In the genomic region with DNA sequence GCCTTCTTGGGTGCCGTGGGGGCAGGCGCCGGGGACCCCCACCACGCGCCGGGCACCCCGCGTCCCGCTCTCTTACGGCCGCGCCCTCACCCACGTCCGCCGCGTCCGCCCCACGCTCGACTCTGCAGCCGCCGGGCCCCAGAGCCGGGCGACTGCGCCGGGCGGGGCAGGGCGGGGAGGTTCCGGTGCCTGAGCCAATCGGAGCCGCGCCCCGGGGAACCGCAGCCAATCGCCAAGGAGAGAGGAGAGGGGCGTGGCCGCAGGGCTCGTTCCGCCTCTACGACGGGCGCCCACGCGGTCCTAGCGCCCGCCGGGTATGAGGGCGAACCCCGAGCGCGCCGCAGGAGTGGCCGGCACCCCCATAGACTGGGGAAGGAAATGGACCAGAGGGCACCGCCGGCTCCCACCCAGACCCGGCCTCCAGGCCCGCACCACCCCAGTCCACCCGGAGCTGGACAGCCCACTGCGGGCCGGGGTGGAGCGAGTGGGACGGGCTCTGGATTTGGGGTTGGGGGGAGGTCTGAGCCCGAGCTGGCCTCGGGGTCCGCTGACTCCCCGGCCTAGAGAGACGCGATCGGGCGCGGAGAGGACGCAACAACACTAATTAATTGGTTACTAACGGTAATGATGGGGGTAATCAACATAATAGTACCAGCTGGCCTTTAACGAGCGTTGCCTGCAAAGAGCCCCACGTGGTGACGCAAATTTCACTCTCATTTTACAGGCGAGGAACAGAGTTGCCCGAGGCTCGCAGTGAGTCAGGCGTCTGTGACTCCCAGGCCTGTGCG, we compare ENCODE assay signal across 1 cellular context.
TF ChIP-seq lines count a peak whose summit lies in the region.

Gene MFSD12, minus strand, starts transcription at position 126 of the 788 bp plus-strand sequence. CDS start 183 bp downstream, outside the sequence.

TF ChIP-seq in K562, 482 proteins besides CTCF, POLR2A, EP300 and RAD21 (continued from another document and continues in another):
- TF ChIP-seq ZBTB11 (CRISPR knock-in tag; IDR thresholded peaks at IDR 0.05) (peak in 1 of 3 experiments; percentile 64; a peak in 2 of 6 replicates), E2F1 (CRISPR knock-in tag; IDR thresholded peaks at IDR 0.05) (peak; percentile 60; the same call in 1 of the 2 replicates), PRMT5 (CRISPR knock-in tag; IDR thresholded peaks at IDR 0.05) (no peak), ZNF583 (CRISPR knock-in tag; IDR thresholded peaks at IDR 0.05) (peak; percentile 32; the same call in 1 of the 2 replicates), ZNF830 (CRISPR knock-in tag; IDR thresholded peaks at IDR 0.05) (no peak), STAT5B (CRISPR knock-in tag; IDR thresholded peaks at IDR 0.05) (no peak), SMAD2 (IDR thresholded peaks at IDR 0.05; ENCODE audit: low read depth, low read length) (no peak), ZNF644 (tag; IDR thresholded peaks at IDR 0.05; ENCODE audit: low read depth) (no peak), SRSF1 (IDR thresholded peaks at IDR 0.05; ENCODE audit: low read depth, low read length) (no peak), HNRNPL (IDR thresholded peaks at IDR 0.05; ENCODE audit: low read depth, low read length) (peak; percentile 45; the same call in 1 of the 2 replicates), POLR3A (IDR thresholded peaks at IDR 0.05; ENCODE audit: borderline replicate concordance, extremely low read depth, insufficient read depth, insufficient read length) (no peak), RB1 (IDR thresholded peaks at IDR 0.05; ENCODE audit: low read depth) (0 out of 2 replicates have a peak, but pooled peaks have one; percentile 82), KLF1 (tag; IDR thresholded peaks at IDR 0.05) (peak; percentile 60; the same call in 1 of the 2 replicates), MIER1 (IDR thresholded peaks at IDR 0.05; ENCODE audit: low read depth) (no peak), RBM39 (optimal IDR thresholded peaks at IDR 0.05; ENCODE audit: low read depth, low read length) (no peak), USF1 (CRISPR knock-in tag; IDR thresholded peaks at IDR 0.05) (peak; percentile 84), JUN (IDR thresholded peaks at IDR 0.05; ENCODE audit: borderline replicate concordance, low read depth, low read length) (peak; percentile 35; the same call in 1 of the 2 replicates), JUN (CRISPR knock-in tag; IDR thresholded peaks at IDR 0.05; ENCODE audit: borderline replicate concordance) (no peak), NFIX (CRISPR knock-in tag; IDR thresholded peaks at IDR 0.05; ENCODE audit: low read depth) (no peak), TEAD2 (tag; IDR thresholded peaks at IDR 0.05) (no peak), ZBTB9 (CRISPR knock-in tag; IDR thresholded peaks at IDR 0.05) (no peak), ARID1B (IDR thresholded peaks at IDR 0.05) (no peak), FOS (IDR thresholded peaks at IDR 0.05; ENCODE audit: extremely low read depth, insufficient read length) (peak; percentile 90), NCOA4 (IDR thresholded peaks at IDR 0.05; ENCODE audit: partially characterized antibody) (no peak), HOXB6 (CRISPR knock-in tag; IDR thresholded peaks at IDR 0.05; ENCODE audit: borderline replicate concordance) (no peak), EGR1 (conservative IDR thresholded peaks at IDR 0.05) (peak; percentile 59), MXI1 (IDR thresholded peaks at IDR 0.05; ENCODE audit: low read depth, low read length) (peak; percentile 70; the same call in 1 of the 2 replicates), EHMT2 (IDR thresholded peaks at IDR 0.05) (no peak), ZC3H8 (IDR thresholded peaks at IDR 0.05) (no peak), ZNF41 (CRISPR knock-in tag; conservative IDR thresholded peaks at IDR 0.05) (no peak), ZNF766 (CRISPR knock-in tag; conservative IDR thresholded peaks at IDR 0.05) (no peak), ZNF212 (CRISPR knock-in tag; IDR thresholded peaks at IDR 0.05) (no peak), NUFIP1 (IDR thresholded peaks at IDR 0.05; ENCODE audit: partially characterized antibody) (no peak), MEF2D (tag; conservative IDR thresholded peaks at IDR 0.05; ENCODE audit: low read depth) (no peak), C11orf30 (IDR thresholded peaks at IDR 0.05; ENCODE audit: low read depth) (0 out of 2 replicates have a peak, but pooled peaks have one; percentile 9), MEF2A (IDR thresholded peaks at IDR 0.05; ENCODE audit: control insufficient read depth, low read depth, low read length) (no peak), CCAR2 (IDR thresholded peaks at IDR 0.05; ENCODE audit: low read depth, low read length) (no peak), ZNF354B (CRISPR knock-in tag; IDR thresholded peaks at IDR 0.05) (no peak), ZNF408 (CRISPR knock-in tag; IDR thresholded peaks at IDR 0.05; ENCODE audit: low read depth) (no peak), GATAD2A (IDR thresholded peaks at IDR 0.05) (0 out of 2 replicates have a peak, but pooled peaks have one; percentile 33), RBBP5 (IDR thresholded peaks at IDR 0.05; ENCODE audit: borderline replicate concordance, insufficient read depth, low read length, poor library complexity, severe bottlenecking) (peak; percentile 58), CREB1 (IDR thresholded peaks at IDR 0.05) (peak; percentile 53), CREB1 (CRISPR knock-in tag; IDR thresholded peaks at IDR 0.05) (peak; percentile 86), HINFP (tag; conservative IDR thresholded peaks at IDR 0.05; ENCODE audit: low read depth) (no peak), TGIF2 (CRISPR knock-in tag; IDR thresholded peaks at IDR 0.05) (peak; percentile 44; the same call in 1 of the 2 replicates), HMGXB4 (CRISPR knock-in tag; IDR thresholded peaks at IDR 0.05) (no peak)
- TF ChIP-seq, protein P1, sequence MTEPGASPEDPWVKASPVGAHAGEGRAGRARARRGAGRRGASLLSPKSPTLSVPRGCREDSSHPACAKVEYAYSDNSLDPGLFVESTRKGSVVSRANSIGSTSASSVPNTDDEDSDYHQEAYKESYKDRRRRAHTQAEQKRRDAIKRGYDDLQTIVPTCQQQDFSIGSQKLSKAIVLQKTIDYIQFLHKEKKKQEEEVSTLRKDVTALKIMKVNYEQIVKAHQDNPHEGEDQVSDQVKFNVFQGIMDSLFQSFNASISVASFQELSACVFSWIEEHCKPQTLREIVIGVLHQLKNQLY (CRISPR knock-in tag; conservative IDR thresholded peaks at IDR 0.05): no peak
- TF ChIP-seq, protein P2, sequence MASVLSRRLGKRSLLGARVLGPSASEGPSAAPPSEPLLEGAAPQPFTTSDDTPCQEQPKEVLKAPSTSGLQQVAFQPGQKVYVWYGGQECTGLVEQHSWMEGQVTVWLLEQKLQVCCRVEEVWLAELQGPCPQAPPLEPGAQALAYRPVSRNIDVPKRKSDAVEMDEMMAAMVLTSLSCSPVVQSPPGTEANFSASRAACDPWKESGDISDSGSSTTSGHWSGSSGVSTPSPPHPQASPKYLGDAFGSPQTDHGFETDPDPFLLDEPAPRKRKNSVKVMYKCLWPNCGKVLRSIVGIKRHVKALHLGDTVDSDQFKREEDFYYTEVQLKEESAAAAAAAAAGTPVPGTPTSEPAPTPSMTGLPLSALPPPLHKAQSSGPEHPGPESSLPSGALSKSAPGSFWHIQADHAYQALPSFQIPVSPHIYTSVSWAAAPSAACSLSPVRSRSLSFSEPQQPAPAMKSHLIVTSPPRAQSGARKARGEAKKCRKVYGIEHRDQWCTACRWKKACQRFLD (CRISPR knock-in tag; IDR thresholded peaks at IDR 0.05): no peak; the same call in 1 of the 2 replicates
- TF ChIP-seq, protein P3, sequence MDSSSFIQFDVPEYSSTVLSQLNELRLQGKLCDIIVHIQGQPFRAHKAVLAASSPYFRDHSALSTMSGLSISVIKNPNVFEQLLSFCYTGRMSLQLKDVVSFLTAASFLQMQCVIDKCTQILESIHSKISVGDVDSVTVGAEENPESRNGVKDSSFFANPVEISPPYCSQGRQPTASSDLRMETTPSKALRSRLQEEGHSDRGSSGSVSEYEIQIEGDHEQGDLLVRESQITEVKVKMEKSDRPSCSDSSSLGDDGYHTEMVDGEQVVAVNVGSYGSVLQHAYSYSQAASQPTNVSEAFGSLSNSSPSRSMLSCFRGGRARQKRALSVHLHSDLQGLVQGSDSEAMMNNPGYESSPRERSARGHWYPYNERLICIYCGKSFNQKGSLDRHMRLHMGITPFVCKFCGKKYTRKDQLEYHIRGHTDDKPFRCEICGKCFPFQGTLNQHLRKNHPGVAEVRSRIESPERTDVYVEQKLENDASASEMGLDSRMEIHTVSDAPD (CRISPR knock-in tag; IDR thresholded peaks at IDR 0.05): no peak
- TF ChIP-seq, protein P4, sequence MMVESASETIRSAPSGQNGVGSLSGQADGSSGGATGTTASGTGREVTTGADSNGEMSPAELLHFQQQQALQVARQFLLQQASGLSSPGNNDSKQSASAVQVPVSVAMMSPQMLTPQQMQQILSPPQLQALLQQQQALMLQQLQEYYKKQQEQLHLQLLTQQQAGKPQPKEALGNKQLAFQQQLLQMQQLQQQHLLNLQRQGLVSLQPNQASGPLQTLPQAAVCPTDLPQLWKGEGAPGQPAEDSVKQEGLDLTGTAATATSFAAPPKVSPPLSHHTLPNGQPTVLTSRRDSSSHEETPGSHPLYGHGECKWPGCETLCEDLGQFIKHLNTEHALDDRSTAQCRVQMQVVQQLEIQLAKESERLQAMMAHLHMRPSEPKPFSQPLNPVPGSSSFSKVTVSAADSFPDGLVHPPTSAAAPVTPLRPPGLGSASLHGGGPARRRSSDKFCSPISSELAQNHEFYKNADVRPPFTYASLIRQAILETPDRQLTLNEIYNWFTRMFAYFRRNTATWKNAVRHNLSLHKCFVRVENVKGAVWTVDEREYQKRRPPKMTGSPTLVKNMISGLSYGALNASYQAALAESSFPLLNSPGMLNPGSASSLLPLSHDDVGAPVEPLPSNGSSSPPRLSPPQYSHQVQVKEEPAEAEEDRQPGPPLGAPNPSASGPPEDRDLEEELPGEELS (CRISPR knock-in tag; IDR thresholded peaks at IDR 0.05; ENCODE audit: borderline replicate concordance): no peak
